8 cellular contexts compared by ENCODE assay signal in the genomic region with DNA sequence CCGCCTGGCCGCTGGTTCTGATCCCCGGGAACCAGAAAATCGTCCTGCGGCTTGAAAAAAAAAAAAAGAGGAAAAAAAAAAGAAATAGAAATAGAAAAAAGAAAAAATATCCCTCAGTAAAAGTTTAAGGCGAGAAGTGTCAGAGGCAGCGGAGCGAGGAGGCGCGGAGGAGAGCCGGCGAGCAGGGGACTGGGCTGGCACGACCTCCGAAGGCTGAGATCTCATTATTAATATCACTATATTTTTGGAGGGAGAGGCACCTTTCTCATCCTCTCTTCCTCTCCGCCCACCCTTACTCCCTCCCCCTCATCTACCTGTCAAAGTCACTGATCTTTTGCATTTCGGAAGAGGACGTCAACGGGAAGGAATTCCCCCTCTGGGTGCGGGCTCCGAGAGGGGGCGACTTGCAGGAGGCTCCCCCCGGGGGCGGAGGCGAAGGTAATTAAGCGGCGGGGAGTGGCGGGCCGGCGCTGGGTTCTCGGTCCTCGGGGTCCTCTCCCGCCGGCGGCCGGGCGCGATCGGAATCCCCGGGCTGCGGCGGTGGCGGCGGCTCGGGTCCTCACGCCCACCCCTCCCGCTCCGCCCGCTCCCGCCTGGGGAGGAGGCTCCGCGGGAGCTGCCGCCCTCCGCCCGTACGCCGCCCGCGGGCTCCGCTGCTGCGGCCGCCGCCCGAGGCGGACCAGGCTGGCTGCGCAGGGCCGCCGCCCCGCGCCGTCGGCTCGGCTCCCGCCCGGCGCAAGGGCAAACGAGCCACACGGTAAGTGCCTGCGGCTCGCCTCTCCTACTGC. TPM values are rescaled to one million over a fixed set of nuclear protein-coding genes. Genes with fewer than 3 reads are reported as not detected.
A peak's percentile ranks its signal among the peaks of the same experiment; 100 is the strongest.
DNase-seq lines count a peak whose midpoint lies in the region; ATAC-seq and TF ChIP-seq lines count a peak whose summit lies in the region.

Gene NTNG1 (plus strand): TSS at position 337 of the 788 bp plus-strand sequence.

- peaks cover 78% of the 10 kb centered on the region for H3K27me3 Mint-ChIP-seq in CD4-positive, alpha-beta T cell
- H3K27me3 Mint-ChIP-seq in brain (peaks cover 34% of the 10 kb centered on the region), immature natural killer cell (ENCODE audit: low read depth in 3 of 3) (peaks cover 15 to 35% (median 23%) of the 10 kb centered on the region in 3 donors)

- CTCF ChIA-PET in CD4-positive, alpha-beta T cell (lab: Charles Lee): no interaction called here

- TF ChIP-seq CTCF in CD4-positive, alpha-beta T cell (IDR thresholded peaks at IDR 0.05): no peak
- peak in 1 of 2 experiments; percentile 7 for TF ChIP-seq CTCF in brain (conservative IDR thresholded peaks at IDR 0.05)

- POLR2A ChIA-PET in CD4-positive, alpha-beta T cell (lab: Charles Lee): no interaction called here

- DNase-seq in CD4-positive, alpha-beta T cell: peak in 1 of 10 experiments; percentile 2
- DNase-seq in NCI-H446 treated with DMSO at 0.1 percent for 48 hours (lab: John Stamatoyannopoulos, UW): peak; percentile 46
- no peak for DNase-seq in immature natural killer cell
- DNase-seq in stimulated activated CD4-positive, alpha-beta T cell treated with anti-CD3 and anti-CD28 coated beads, Interleukin-2, amount 100 ng/mL, for 4 hours (ENCODE audit: low read depth): peak; percentile 47
- no peak for DNase-seq in DMS153 (lab: John Stamatoyannopoulos, UW)

- H3K27ac ChIP-seq in CD4-positive, alpha-beta T cell (ENCODE audit: low read depth, low read length): no peak within 1 kb of the TSS

- no peaks in the 10 kb centered on the region for H3K9me3 ChIP-seq in CD4-positive, alpha-beta T cell (ENCODE audit: control insufficient read depth, low read length)

- H3K27ac Mint-ChIP-seq in CD4-positive, alpha-beta T cell: no peak within 1 kb of the TSS
- H3K27ac Mint-ChIP-seq in brain (peak within 1 kb of the TSS; percentile 22 to 93 (median 77)), immature natural killer cell (no peak within 1 kb of the TSS)

- H3K4me3 Mint-ChIP-seq in CD4-positive, alpha-beta T cell: peak within 1 kb of the TSS; percentile 85
- H3K4me3 Mint-ChIP-seq in brain (peak within 1 kb of the TSS; percentile 91 to 98 (median 96)), immature natural killer cell (peak within 1 kb of the TSS; percentile 72 to 84 (median 81))

- intact Hi-C loops in CD4-positive, alpha-beta T cell (cut with DNase I, micrococcal nuclease): no loop called here

- peaks cover 24% of the 10 kb centered on the region for H3K4me1 Mint-ChIP-seq in CD4-positive, alpha-beta T cell (ENCODE audit: low read depth)
- H3K4me1 Mint-ChIP-seq in brain (peaks cover 23% of the 10 kb centered on the region), immature natural killer cell (peaks cover 13 to 16% of the 10 kb centered on the region in 2 donors)

- peaks cover 82% of the 10 kb centered on the region for H3K27me3 ChIP-seq in CD4-positive, alpha-beta T cell (ENCODE audit: control insufficient read depth, insufficient read depth, low read length)

- H3K9me3 Mint-ChIP-seq in CD4-positive, alpha-beta T cell: no peaks in the 10 kb centered on the region
- H3K9me3 Mint-ChIP-seq in brain: no peaks in the 10 kb centered on the region
- H3K9me3 Mint-ChIP-seq in immature natural killer cell: peaks cover 0 to 8% (median 2%) of the 10 kb centered on the region in 6 donors

- ATAC-seq in CD4-positive, alpha-beta T cell (ENCODE audit: poor library complexity): no peak
- ATAC-seq in GM21526 (IDR thresholded peaks at IDR 0.05; ENCODE audit: low FRiP score, unreplicated experiment) (peak; percentile 45), GM21825 (IDR thresholded peaks at IDR 0.05; ENCODE audit: unreplicated experiment) (no peak)

- H3K36me3 Mint-ChIP-seq in CD4-positive, alpha-beta T cell (ENCODE audit: low read depth): no peaks in the 10 kb centered on the region
- no peaks in the 10 kb centered on the region for H3K36me3 Mint-ChIP-seq in brain
- H3K36me3 Mint-ChIP-seq in immature natural killer cell: peaks cover 0 to 4% (median 0%) of the 10 kb centered on the region in 3 donors

RNA-seq across cellular contexts. Expression of gene NTNG1, which starts in this region (rescaled TPM):
- not detected for total RNA-seq in CD4-positive, alpha-beta T cell
- 1.3 TPM for polyA plus RNA-seq in brain (ENCODE audit: insufficient read depth, low read depth, low replicate concordance)
- not detected for polyA plus RNA-seq in immature natural killer cell

Comparison
In these comparisons a context has a peak if more than half of its experiments do, and no peak if none do; other contexts are left out.
1. DNase-seq: peak in NCI-H446 treated with DMSO at 0.1 percent for 48 hours (single experiment) and stimulated activated CD4-positive, alpha-beta T cell treated with anti-CD3 and anti-CD28 coated beads, Interleukin-2, amount 100 ng/mL, for 4 hours (single experiment); none in immature natural killer cell (0 of 3) and DMS153 (single experiment).
2. H3K27ac Mint-ChIP-seq: peak in brain (5 of 5); none in CD4-positive, alpha-beta T cell (single experiment) and immature natural killer cell (0 of 6).
3. Peak in every context shown above with its lines, with median percentiles within 50 percentile points of each other: H3K4me3 Mint-ChIP-seq.